ENCODE assay signal across 8 cellular contexts in genomic region chr5:98839469-98840383, GRCh38.
DNase-seq lines count a peak whose midpoint lies in the region; ATAC-seq and TF ChIP-seq lines count a peak whose summit lies in the region.

No MANE protein-coding gene starts in this region.

- H3K4me1 Mint-ChIP-seq in IgD-negative memory B cell, result peaks cover 0 to 4% (median 3%) of the 10 kb centered on the region in 3 donors
- H3K4me1 Mint-ChIP-seq in naive thymus-derived CD4-positive, alpha-beta T cell, result peaks cover 0 to 7% (median 3%) of the 10 kb centered on the region in 7 donors

- peak; percentile 73 for ATAC-seq in GM18868 (IDR thresholded peaks at IDR 0.05; ENCODE audit: unreplicated experiment)
- peak; percentile 69 for ATAC-seq in naive thymus-derived CD4-positive, alpha-beta T cell

- intact Hi-C loops in naive thymus-derived CD4-positive, alpha-beta T cell (cut with micrococcal nuclease), result no loop called here

- no peak overlapping the region for H3K27ac Mint-ChIP-seq in IgD-negative memory B cell
- H3K27ac Mint-ChIP-seq in naive thymus-derived CD4-positive, alpha-beta T cell, result no peak overlapping the region

- peak overlapping the region in 3 of 4 donors; percentile 5 to 65 (median 52) for H3K4me3 Mint-ChIP-seq in IgD-negative memory B cell
- peak overlapping the region; percentile 14 to 73 (median 50) for H3K4me3 Mint-ChIP-seq in naive thymus-derived CD4-positive, alpha-beta T cell

- H3K27me3 Mint-ChIP-seq in IgD-negative memory B cell, result no peaks in the 10 kb centered on the region
- peaks cover 0 to 3% (median 0%) of the 10 kb centered on the region in 5 donors for H3K27me3 Mint-ChIP-seq in naive thymus-derived CD4-positive, alpha-beta T cell

- CTCF ChIA-PET in naive thymus-derived CD4-positive, alpha-beta T cell (lab: Charles Lee), result no interaction called here

- POLR2A ChIA-PET in naive thymus-derived CD4-positive, alpha-beta T cell (lab: Charles Lee), result no interaction called here

- peak; percentile 44 for TF ChIP-seq CTCF in cardiac fibroblast (IDR thresholded peaks at IDR 0.05; ENCODE audit: low read depth, low read length)

- H3K36me3 Mint-ChIP-seq in IgD-negative memory B cell, result peaks cover 5% of the 10 kb centered on the region
- H3K36me3 Mint-ChIP-seq in naive thymus-derived CD4-positive, alpha-beta T cell, result peaks cover 0 to 22% (median 10%) of the 10 kb centered on the region in 5 donors

- H3K27me3 ChIP-seq in naive thymus-derived CD4-positive, alpha-beta T cell (ENCODE audit: control insufficient read depth in 2 of 2, insufficient read depth in 2 of 2, low read length in 2 of 2), result no peaks in the 10 kb centered on the region

- no peaks in the 10 kb centered on the region for H3K4me1 ChIP-seq in naive thymus-derived CD4-positive, alpha-beta T cell (ENCODE audit: control insufficient read depth in 2 of 2, insufficient read depth in 2 of 2, low read length in 2 of 2)

- no peaks in the 10 kb centered on the region for H3K9me3 ChIP-seq in naive thymus-derived CD4-positive, alpha-beta T cell (ENCODE audit: control insufficient read depth in 2 of 3, low read length in 3 of 3)

- peak overlapping the region; percentile 17 to 19 for H3K4me3 ChIP-seq in cardiac fibroblast (replicated peaks in 1 of 2; ENCODE audit: low read depth in 2 of 2, low read length in 2 of 2)
- no peak overlapping the region for H3K4me3 ChIP-seq in naive thymus-derived CD4-positive, alpha-beta T cell (ENCODE audit: low read length)

- H3K9me3 Mint-ChIP-seq in IgD-negative memory B cell, result peaks cover 0 to 3% (median 2%) of the 10 kb centered on the region in 3 donors
- peaks cover 0 to 13% (median 0%) of the 10 kb centered on the region in 11 donors for H3K9me3 Mint-ChIP-seq in naive thymus-derived CD4-positive, alpha-beta T cell

- no peak overlapping the region for H3K27ac ChIP-seq in naive thymus-derived CD4-positive, alpha-beta T cell (ENCODE audit: low read depth, low read length)

- DNase-seq in cardiac fibroblast (ENCODE audit: low read depth in 2 of 2) (peak; percentile 32 to 34), SIG-M5 (lab: John Stamatoyannopoulos, UW) (no peak), NCI-H2171 (lab: John Stamatoyannopoulos, UW) (no peak), NCI-H1105 treated with DMSO at 0.1 percent for 48 hours (lab: John Stamatoyannopoulos, UW) (no peak), ACHN (no peak)
- DNase-seq in naive thymus-derived CD4-positive, alpha-beta T cell, result no peak

- in situ Hi-C loops in ACHN (cut with HindIII; ENCODE audit: low pct_ligation_motif_present, low pct_unique_long_range_greater_than_20kb, low sequenced_read_pairs), result no loop called here

- H3K36me3 ChIP-seq in naive thymus-derived CD4-positive, alpha-beta T cell (ENCODE audit: control insufficient read depth in 2 of 3, insufficient read depth in 3 of 3, low read length in 3 of 3), result no peaks in the 10 kb centered on the region

Comparison
In these comparisons a context has a peak if more than half of its experiments do, and no peak if none do; other contexts are left out.
1. DNase-seq: peak in cardiac fibroblast (2 of 2); none in naive thymus-derived CD4-positive, alpha-beta T cell (0 of 9), SIG-M5 (single experiment), NCI-H2171 (single experiment), NCI-H1105 treated with DMSO at 0.1 percent for 48 hours (single experiment) and ACHN (single experiment).